Comparison of ENCODE assay signal across 28 cellular contexts in the genomic region with DNA sequence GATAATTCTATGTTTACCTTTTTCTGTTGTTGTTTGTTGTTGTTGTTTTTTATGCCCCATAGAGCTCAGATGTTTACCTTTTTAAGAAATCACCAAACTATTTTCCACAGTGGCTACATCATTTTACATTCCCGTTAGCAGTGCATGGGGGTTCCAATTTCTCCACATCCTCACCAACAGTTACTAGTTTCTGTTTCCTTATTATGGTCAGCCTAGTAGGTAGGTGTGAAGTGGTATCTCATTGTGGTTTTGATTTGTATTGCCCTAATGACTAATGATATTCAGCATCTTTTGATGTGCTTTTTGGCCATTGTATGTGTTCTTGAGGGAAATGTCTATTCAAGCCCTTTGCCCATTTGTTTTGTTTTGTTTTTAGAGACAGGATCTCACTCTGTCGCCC. TPM values are rescaled to one million over a fixed set of nuclear protein-coding genes. Genes with fewer than 3 reads are reported as not detected.
A peak's percentile ranks its signal among the peaks of the same experiment; 100 is the strongest.
DNase-seq lines count a peak whose midpoint lies in the region; ATAC-seq, FAIRE-seq and TF ChIP-seq lines count a peak whose summit lies in the region.
"Had no signal": no experiment of that assay in that cellular context is flagged by ENCODE, and none has a peak within 500 bp of the region (broad histone marks: within the 10 kb centered on the region; RNA-seq: fewer than 3 reads in every experiment).

No MANE protein-coding gene starts in this region.

- no peak overlapping the region for H3K4me3 ChIP-seq in bronchial epithelial cell (ENCODE audit: low read depth, low read length)
- H3K4me3 ChIP-seq: hepatocyte, left lung, ovary, thoracic aorta, uterus had no signal

- H3K27me3 ChIP-seq in bronchial epithelial cell (ENCODE audit: control insufficient read depth, insufficient read depth, low read length) = no peaks in the 10 kb centered on the region
- H3K27me3 ChIP-seq: foreskin keratinocyte, hepatocyte, left lung, ovary, uterus had no signal

- H3K27ac Mint-ChIP-seq in osteocyte (ENCODE audit: unreplicated experiment) = peak overlapping the region; percentile 41
- H3K27ac Mint-ChIP-seq: activated naive CD8-positive, alpha-beta T cell; activated T-helper 1 cell treated with anti-CD3 and anti-CD28 coated beads, Interleukin-12 subunit alpha, Interleukin-12 subunit beta, Interleukin-2, Interleukin-4 antibody, amounts not matched to agents 30 ng/mL and 10 ng/mL and 1 ng/mL, durations not matched to agents 14 hours and 24 hours and 36 hours; CD4-positive, alpha-beta T cell; naive thymus-derived CD8-positive, alpha-beta T cell; T-helper 1 cell treated with Interleukin-12 subunit alpha and Interleukin-12 subunit beta and Interleukin-4 antibody, amounts not matched to agents 30 μg/mL and 1 μg/mL, for 36 hours had no signal

- no peaks in the 10 kb centered on the region for H3K27me3 Mint-ChIP-seq in osteocyte (ENCODE audit: unreplicated experiment)
- H3K27me3 Mint-ChIP-seq: activated naive CD8-positive, alpha-beta T cell; CD4-positive, alpha-beta T cell had no signal

- no peaks in the 10 kb centered on the region for H3K36me3 Mint-ChIP-seq in osteocyte (ENCODE audit: unreplicated experiment)

- no peaks in the 10 kb centered on the region for H3K36me3 ChIP-seq in bronchial epithelial cell (ENCODE audit: control insufficient read depth, insufficient read depth, low read length)
- H3K36me3 ChIP-seq: ovary, thoracic aorta, uterus had no signal

- DNase-seq in RPMI7951 (ENCODE audit: low read depth) = peak; percentile 7
- peak; percentile 23 for DNase-seq in bronchial epithelial cell (ENCODE audit: low read depth)
- DNase-seq in osteocyte (ENCODE audit: extremely low spot score, unreplicated experiment) = no peak
- DNase-seq in COLO829 (ENCODE audit: low spot score) = no peak
- DNase-seq: CD4-positive, alpha-beta T cell; DMS 273 treated with DMSO at 0.1 percent for 48 hours; erythroblast; foreskin keratinocyte; GOT3; KBM-7; left lung; naive thymus-derived CD8-positive, alpha-beta T cell; NCI-H69; ovary; right cardiac atrium; stimulated activated CD4-positive, alpha-beta T cell treated with anti-CD3 and anti-CD28 coated beads, Interleukin-12 subunit alpha, Interleukin-12 subunit beta, amount 100 ng/mL, for 4 hours; stimulated activated CD4-positive, alpha-beta T cell treated with anti-CD3 and anti-CD28 coated beads, Interleukin-4, amount 100 ng/mL, for 24 hours; stimulated activated naive CD4-positive, alpha-beta T cell; uterus had no signal

- H3K9me3 Mint-ChIP-seq in osteocyte (ENCODE audit: unreplicated experiment) = no peaks in the 10 kb centered on the region
- H3K9me3 Mint-ChIP-seq: CD4-positive, alpha-beta T cell; naive thymus-derived CD8-positive, alpha-beta T cell; T-helper 1 cell treated with Interleukin-12 subunit alpha and Interleukin-12 subunit beta and Interleukin-4 antibody, amounts not matched to agents 30 μg/mL and 1 μg/mL, for 36 hours had no signal

- no peak for ATAC-seq in GM18870 (IDR thresholded peaks at IDR 0.05; ENCODE audit: unreplicated experiment)
- no peak for ATAC-seq in HG02642 (IDR thresholded peaks at IDR 0.05; ENCODE audit: poor library complexity, unreplicated experiment)
- ATAC-seq: foreskin keratinocyte; left lung; naive thymus-derived CD8-positive, alpha-beta T cell; right cardiac atrium had no signal

- no peak overlapping the region for H3K4me3 Mint-ChIP-seq in osteocyte (ENCODE audit: unreplicated experiment)
- H3K4me3 Mint-ChIP-seq: activated naive CD8-positive, alpha-beta T cell; activated T-helper 1 cell treated with anti-CD3 and anti-CD28 coated beads, Interleukin-12 subunit alpha, Interleukin-12 subunit beta, Interleukin-2, Interleukin-4 antibody, amounts not matched to agents 30 ng/mL and 10 ng/mL and 1 ng/mL, durations not matched to agents 14 hours and 24 hours and 36 hours; CD4-positive, alpha-beta T cell; naive thymus-derived CD8-positive, alpha-beta T cell; T-helper 1 cell treated with Interleukin-12 subunit alpha and Interleukin-12 subunit beta and Interleukin-4 antibody, amounts not matched to agents 30 μg/mL and 1 μg/mL, for 36 hours had no signal

- no peak for TF ChIP-seq CTCF in bronchial epithelial cell (IDR thresholded peaks at IDR 0.05; ENCODE audit: insufficient read depth, low read length, severe bottlenecking)
- no peak for TF ChIP-seq CTCF in osteocyte (IDR thresholded peaks at IDR 0.05)

- peak; percentile 6 for FAIRE-seq in G401.6 (lab: Jason Lieb, UNC)
- FAIRE-seq in bronchial epithelial cell (lab: Jason Lieb, UNC) = no peak
- FAIRE-seq: RCC 7860 had no signal

- H3K4me1 Mint-ChIP-seq in osteocyte (ENCODE audit: unreplicated experiment) = peaks cover 59% of the 10 kb centered on the region

RNA-seq across cellular contexts. Expression of gene CHEK2, which starts 27.6 kb away (rescaled TPM):
- 23.7 and 28.9 TPM in 2 replicates for total RNA-seq in RPMI7951 (2014; rRNA removed; shearing (Covaris generic))
- total RNA-seq in bronchial epithelial cell = 6.3 and 8.1 TPM in 2 replicates
- total RNA-seq in osteocyte = 9.9 and 11.2 TPM in 2 replicates

RNA-seq across cellular contexts. Expression of gene HSCB, which starts 27.8 kb away (rescaled TPM):
- 17.1 and 23.5 TPM in 2 replicates for total RNA-seq in RPMI7951 (2014; rRNA removed; shearing (Covaris generic))
- total RNA-seq in bronchial epithelial cell = 12.5 and 24.7 TPM in 2 replicates
- total RNA-seq in osteocyte = 11.6 and 13.4 TPM in 2 replicates

RNA-seq across cellular contexts. Expression of gene TTC28, which starts 34.4 kb away (rescaled TPM):
- 0.96 and 1.2 TPM in 2 replicates for total RNA-seq in RPMI7951 (2014; rRNA removed; shearing (Covaris generic))
- 1.3 and 1.8 TPM in 2 replicates for total RNA-seq in bronchial epithelial cell
- total RNA-seq in osteocyte = 68.7 and 70.3 TPM in 2 replicates

RNA-seq across cellular contexts. Expression of gene CCDC117, which starts 58.5 kb away (rescaled TPM):
- 19.2 TPM in 2 replicates for total RNA-seq in RPMI7951 (2014; rRNA removed; shearing (Covaris generic))
- total RNA-seq in bronchial epithelial cell = 8.4 and 9.2 TPM in 2 replicates
- total RNA-seq in osteocyte = 21.9 and 23.6 TPM in 2 replicates

Comparison
In these comparisons a context has a peak if more than half of its experiments do, and no peak if none do; other contexts are left out.
1. DNase-seq: peak in RPMI7951 (single experiment) and bronchial epithelial cell (single experiment); none in osteocyte (single experiment) and COLO829 (single experiment).
2. RNA of gene TTC28, which starts 34.4 kb away (total RNA-seq): 68.7 to 70.3 TPM in osteocyte; 1.3 to 1.8 TPM in bronchial epithelial cell and 0.96 to 1.2 TPM in RPMI7951; every median in the first group is over 10 times any median in the second.